ENCODE assay signal across 8 cellular contexts in the genomic region with DNA sequence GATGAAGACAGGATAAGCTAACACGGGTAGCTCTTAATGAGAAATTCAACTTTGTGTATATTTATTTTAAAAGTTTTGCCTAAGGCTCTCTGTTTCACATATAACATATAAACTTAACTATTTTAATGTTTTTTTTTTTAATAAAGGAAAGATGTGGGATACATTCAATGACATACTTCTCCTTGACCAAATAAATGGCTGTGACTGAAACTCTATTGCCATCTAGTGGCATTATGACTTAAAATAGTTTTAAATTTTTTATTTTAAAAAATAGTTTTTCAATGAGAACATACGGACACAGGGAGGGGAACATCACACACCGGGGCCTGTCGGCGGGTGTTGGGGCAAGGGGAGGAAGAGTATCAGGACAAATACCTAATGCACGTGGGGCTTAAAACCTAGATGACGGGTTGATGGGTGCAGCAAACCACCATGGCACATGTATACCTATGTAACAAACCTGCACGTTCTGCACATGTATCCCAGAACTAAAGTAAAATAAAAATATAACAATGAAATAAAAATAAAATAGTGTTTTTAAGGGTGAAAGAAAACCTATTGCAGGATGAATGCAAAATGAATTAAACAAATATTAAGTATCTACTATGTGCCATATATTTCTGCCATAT.
DNase-seq lines count a peak whose midpoint lies in the region; ATAC-seq, FAIRE-seq and TF ChIP-seq lines count a peak whose summit lies in the region.

No MANE protein-coding gene starts in this region.

- TF ChIP-seq POLR2A in thyroid gland (IDR thresholded peaks at IDR 0.05): no peak
- no peak for TF ChIP-seq POLR2A in GM12892 (IDR thresholded peaks at IDR 0.05; ENCODE audit: low read depth, low read length)

- H3K27me3 Mint-ChIP-seq in CD14-positive monocyte (ENCODE audit: low read depth in 3 of 3): no peaks in the 10 kb centered on the region

- H3K9me3 ChIP-seq in RWPE2 (ENCODE audit: severe bottlenecking) (no peaks in the 10 kb centered on the region), thyroid gland (no peaks in the 10 kb centered on the region), WERI-Rb-1 (ENCODE audit: severe bottlenecking) (no peaks in the 10 kb centered on the region)

- H3K4me1 ChIP-seq in RWPE2 (ENCODE audit: insufficient read depth, poor library complexity, severe bottlenecking) (no peaks in the 10 kb centered on the region), thyroid gland (no peaks in the 10 kb centered on the region)

- WGBS in thyroid gland, 2 donors: 28 to 37% methylated on average over 8 of the region's 8 CpGs

- peaks cover 45 to 59% of the 10 kb centered on the region in 2 donors for H3K36me3 Mint-ChIP-seq in CD14-positive monocyte

- peaks cover 4% of the 10 kb centered on the region; the same call in 1 of the 2 replicates for H3K36me3 ChIP-seq in RWPE2 (ENCODE audit: low read depth)
- H3K36me3 ChIP-seq in thyroid gland: peaks cover 0 to 2% of the 10 kb centered on the region in 2 donors
- no peaks in the 10 kb centered on the region for H3K36me3 ChIP-seq in WERI-Rb-1

- no peak overlapping the region for H3K4me3 Mint-ChIP-seq in CD14-positive monocyte

- FAIRE-seq in HTR-8/SVneo (lab: Jason Lieb, UNC) (no peak), GM12892 (lab: Jason Lieb, UNC) (no peak)

- H3K9me3 Mint-ChIP-seq in CD14-positive monocyte: no peaks in the 10 kb centered on the region

- no peaks in the 10 kb centered on the region for H3K4me1 Mint-ChIP-seq in CD14-positive monocyte

- H3K4me3 ChIP-seq in RWPE2 (ENCODE audit: severe bottlenecking) (no peak overlapping the region), foreskin fibroblast (ENCODE audit: low read depth in 1 of 2, low read length in 2 of 2) (no peak overlapping the region), thyroid gland (replicated peaks in 1 of 3) (no peak overlapping the region), WERI-Rb-1 (ENCODE audit: low read depth, low read length) (no peak overlapping the region)

- H3K27me3 ChIP-seq in RWPE2 (ENCODE audit: insufficient read depth, poor library complexity, severe bottlenecking) (no peaks in the 10 kb centered on the region), thyroid gland (no peaks in the 10 kb centered on the region), WERI-Rb-1 (ENCODE audit: insufficient read depth, low read depth, severe bottlenecking) (no peaks in the 10 kb centered on the region)

- DNase-seq in CD14-positive monocyte (ENCODE audit: low spot score) (no peak), HTR-8/SVneo (ENCODE audit: insufficient read length, low spot score) (peak; percentile 39), RWPE2 (ENCODE audit: low spot score) (no peak), foreskin fibroblast (peak; percentile 16 to 49), thyroid gland (no peak), WERI-Rb-1 (no peak), GM12892 (ENCODE audit: insufficient read length) (no peak)

- intact Hi-C loops in CD14-positive monocyte (cut with micrococcal nuclease): loop anchor here in 1 of 2 donors (10.0 kb wide), 1 partner anchor 68 kb away; no protein-coding TSS in a partner anchor
- intact Hi-C loops in thyroid gland (cut with DNase I): loop anchor here (10.0 kb wide), 1 partner anchor 268 kb away; no protein-coding TSS in a partner anchor

- TF ChIP-seq CTCF in CD14-positive monocyte (IDR thresholded peaks at IDR 0.05) (peak; percentile 64), RWPE2 (IDR thresholded peaks at IDR 0.05; ENCODE audit: poor library complexity, severe bottlenecking) (peak; percentile 73), foreskin fibroblast (IDR thresholded peaks at IDR 0.05; ENCODE audit: low read depth, low read length) (peak; percentile 23), thyroid gland (IDR thresholded peaks at IDR 0.05) (peak in 5 of 6 experiments; percentile 32 to 61 (median 53)), WERI-Rb-1 (IDR thresholded peaks at IDR 0.05; ENCODE audit: low read depth, low read length) (no peak)

- H3K27ac ChIP-seq in RWPE2 (ENCODE audit: poor library complexity, severe bottlenecking): no peak overlapping the region
- H3K27ac ChIP-seq in thyroid gland: peak overlapping the region in 1 of 3 donors; percentile 19
- H3K27ac ChIP-seq in WERI-Rb-1: no peak overlapping the region

- H3K27ac Mint-ChIP-seq in CD14-positive monocyte: peak overlapping the region in 2 of 7 donors; percentile 21 to 33

- ATAC-seq in RWPE2 (ENCODE audit: low read depth) (no peak), GM19452 (IDR thresholded peaks at IDR 0.05; ENCODE audit: unreplicated experiment) (no peak)

Comparison
In these comparisons a context has a peak if more than half of its experiments do, and no peak if none do; other contexts are left out.
1. DNase-seq: peak in HTR-8/SVneo (single experiment) and foreskin fibroblast (2 of 2); none in CD14-positive monocyte (single experiment), RWPE2 (single experiment), thyroid gland (0 of 2), WERI-Rb-1 (single experiment) and GM12892 (single experiment).